In genomic region chr7:30898411-30898810, GRCh38 we compare ENCODE assay signal across 16 cellular contexts.
"Had no signal": no experiment of that assay in that cellular context is flagged by ENCODE, and none has a peak within 500 bp of the region (broad histone marks: within the 10 kb centered on the region; RNA-seq: fewer than 3 reads in every experiment).

No MANE protein-coding gene starts in this region.

- H3K36me3 ChIP-seq: adrenal gland, tibial nerve had no signal

- DNase-seq: activated CD4-positive, alpha-beta T cell treated with anti-CD3 and anti-CD28 coated beads, Interleukin-2, amount 50 U/mL, for 4 hours; activated gamma-delta T cell treated with Interleukin-2 at 50 U/mL for 16 hours; cerebellar nuclear complex; cortex of kidney; effector CD8-positive, alpha-beta T cell; glutamatergic neuron; left ventricle myocardium superior; natural killer cell; stimulated activated CD4-positive, alpha-beta T cell treated with anti-CD3 and anti-CD28 coated beads, Interleukin-12 subunit alpha, Interleukin-12 subunit beta, amount 100 ng/mL, for 4 hours; stimulated activated CD4-positive, alpha-beta T cell treated with anti-CD3 and anti-CD28 coated beads, Interleukin-1b, Interleukin-23, amount 100 ng/mL, for 48 hours; stimulated activated CD8-positive, alpha-beta memory T cell treated with anti-CD3 and anti-CD28 coated beads, Interleukin-4, amount 100 ng/mL, for 48 hours; stimulated activated naive CD4-positive, alpha-beta T cell; T-helper 17 cell had no signal

- H3K4me3 ChIP-seq: adrenal gland, tibial nerve had no signal

- H3K27me3 ChIP-seq: adrenal gland, tibial nerve had no signal

- ATAC-seq: activated naive CD4-positive, alpha-beta T cell treated with anti-CD3 and anti-CD28 coated beads, Interleukin-2, amount 50 U/mL, for 72 hours; left ventricle myocardium superior; natural killer cell; T-helper 17 cell had no signal

- H3K9me3 ChIP-seq: adrenal gland, tibial nerve had no signal
